In the genomic region with DNA sequence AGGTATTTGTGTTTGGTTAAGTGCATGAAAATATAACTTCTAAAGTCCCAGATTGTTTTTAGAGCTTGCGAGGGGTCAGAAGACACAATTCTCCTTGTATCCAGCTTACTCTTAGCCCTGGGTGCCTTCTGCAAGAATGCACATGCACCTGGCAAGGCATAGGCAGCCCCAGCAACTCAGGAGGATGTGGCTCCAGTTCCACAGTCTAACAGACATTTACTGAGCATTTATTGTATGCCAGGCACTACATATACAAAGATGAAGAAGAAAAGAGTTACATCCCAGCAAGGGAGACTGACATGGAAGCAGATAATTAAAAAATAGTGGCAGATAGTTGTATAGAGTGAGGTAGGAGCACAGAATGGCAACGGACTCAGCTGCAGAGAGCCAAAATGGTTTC, we compare ENCODE assay signal across 16 cellular contexts.
DNase-seq lines count a peak whose midpoint lies in the region; ATAC-seq and TF ChIP-seq lines count a peak whose summit lies in the region.
"Had no signal": no experiment of that assay in that cellular context is flagged by ENCODE, and none has a peak within 500 bp of the region (broad histone marks: within the 10 kb centered on the region; RNA-seq: fewer than 3 reads in every experiment).

No MANE protein-coding gene starts in this region.

- H3K4me1 ChIP-seq in PC-3 (ENCODE audit: insufficient read depth, low read length) = peaks cover 23% of the 10 kb centered on the region
- H3K4me1 ChIP-seq: sigmoid colon had no signal

- no peaks in the 10 kb centered on the region for H3K36me3 ChIP-seq in PC-3 (ENCODE audit: low read depth, low read length)
- H3K36me3 ChIP-seq: BLaER1 treated with 17β-estradiol and CSF1 and Interleukin-3, amounts not matched to agents 10 nM and 100 nM; sigmoid colon; transverse colon had no signal

- no peaks in the 10 kb centered on the region for H3K36me3 Mint-ChIP-seq in activated CD4-positive, alpha-beta memory T cell treated with anti-CD3 and anti-CD28 coated beads for 36 hours

- H3K9me3 Mint-ChIP-seq in activated CD4-positive, alpha-beta memory T cell treated with anti-CD3 and anti-CD28 coated beads for 36 hours = no peaks in the 10 kb centered on the region
- H3K9me3 Mint-ChIP-seq: activated CD4-positive, alpha-beta T cell treated with anti-CD3 and anti-CD28 coated beads, Interleukin-2, amount 10 ng/mL, durations not matched to agents 7 days and 5 days; central memory CD8-positive, alpha-beta T cell had no signal

- CTCF ChIA-PET in PC-3 (lab: Charles Lee) = no interaction called here
- CTCF ChIA-PET in activated CD4-positive, alpha-beta memory T cell treated with anti-CD3 and anti-CD28 coated beads for 36 hours (lab: Charles Lee) = interaction anchor here (2.9 kb wide), 1 partner anchor 21 kb away, joined by 14 read pairs; no protein-coding TSS in a partner anchor

- no peak overlapping the region for H3K4me3 ChIP-seq in PC-3 (ENCODE audit: low read length)
- H3K4me3 ChIP-seq: BLaER1 treated with 17β-estradiol and CSF1 and Interleukin-3, amounts not matched to agents 10 nM and 100 nM; sigmoid colon; SK-N-MC; transverse colon had no signal

- no peaks in the 10 kb centered on the region for H3K9me2 ChIP-seq in PC-3 (replicated peaks; ENCODE audit: low read length)

- H3K9ac ChIP-seq in PC-3 (ENCODE audit: low read length) = no peak overlapping the region
- H3K9ac ChIP-seq: BLaER1 treated with 17β-estradiol and CSF1 and Interleukin-3, amounts not matched to agents 10 nM and 100 nM had no signal

- POLR2A ChIA-PET in PC-3 (lab: Charles Lee; ENCODE audit: unreplicated experiment) = no interaction called here
- POLR2A ChIA-PET in activated CD4-positive, alpha-beta memory T cell treated with anti-CD3 and anti-CD28 coated beads for 36 hours (lab: Charles Lee) = no interaction called here

- ATAC-seq in GM18907 (IDR thresholded peaks at IDR 0.05; ENCODE audit: unreplicated experiment) = peak; percentile 34
- ATAC-seq in GM21528 (IDR thresholded peaks at IDR 0.05; ENCODE audit: low FRiP score, unreplicated experiment) = peak; percentile 39
- peak; percentile 19 for ATAC-seq in HG03066 (IDR thresholded peaks at IDR 0.05; ENCODE audit: low read depth, unreplicated experiment)
- ATAC-seq in PC-3 = no peak
- ATAC-seq in Right ventricle myocardium superior (ENCODE audit: poor library complexity) = no peak
- no peak for ATAC-seq in GM18519 (IDR thresholded peaks at IDR 0.05; ENCODE audit: low FRiP score, unreplicated experiment)
- ATAC-seq: HCT116 had no signal

- DNase-seq in PC-3 (no peak), cerebellar nuclear complex (lab: John Stamatoyannopoulos, UW) (no peak), Right ventricle myocardium superior (no peak)
- DNase-seq in activated CD4-positive, alpha-beta memory T cell treated with anti-CD3 and anti-CD28 coated beads for 36 hours = no peak
- DNase-seq: NCI-H526, sigmoid colon, transverse colon had no signal

- no peaks in the 10 kb centered on the region for H4K20me1 ChIP-seq in PC-3 (ENCODE audit: low read length)
- H4K20me1 ChIP-seq: BLaER1 treated with 17β-estradiol and CSF1 and Interleukin-3, amounts not matched to agents 10 nM and 100 nM had no signal

- H3K27me3 Mint-ChIP-seq in activated CD4-positive, alpha-beta memory T cell treated with anti-CD3 and anti-CD28 coated beads for 36 hours = no peaks in the 10 kb centered on the region
- H3K27me3 Mint-ChIP-seq: activated CD4-positive, alpha-beta T cell treated with anti-CD3 and anti-CD28 coated beads, Interleukin-2, amount 10 ng/mL, durations not matched to agents 7 days and 5 days; central memory CD8-positive, alpha-beta T cell had no signal

- peak overlapping the region; percentile 42 for H2AFZ ChIP-seq in PC-3 (ENCODE audit: low read length)

- H3K27me3 ChIP-seq in PC-3 (ENCODE audit: low read length) = no peaks in the 10 kb centered on the region
- H3K27me3 ChIP-seq: BLaER1 treated with 17β-estradiol and CSF1 and Interleukin-3, amounts not matched to agents 10 nM and 100 nM; sigmoid colon; transverse colon had no signal

- peaks cover 12% of the 10 kb centered on the region for H3K4me1 Mint-ChIP-seq in activated CD4-positive, alpha-beta memory T cell treated with anti-CD3 and anti-CD28 coated beads for 36 hours (ENCODE audit: low read depth)
- H3K4me1 Mint-ChIP-seq: central memory CD8-positive, alpha-beta T cell had no signal

- TF ChIP-seq CTCF in PC-3 (conservative IDR thresholded peaks at IDR 0.05; ENCODE audit: low read depth, low read length) = no peak

- BruUV-seq in PC-3 (replicated peaks; lab: Mats Ljungman, UMichigan) = no TSS peak

- no peak overlapping the region for H3K4me3 Mint-ChIP-seq in activated CD4-positive, alpha-beta memory T cell treated with anti-CD3 and anti-CD28 coated beads for 36 hours
- H3K4me3 Mint-ChIP-seq: activated CD4-positive, alpha-beta T cell treated with anti-CD3 and anti-CD28 coated beads, Interleukin-2, amount 10 ng/mL, durations not matched to agents 7 days and 5 days; central memory CD8-positive, alpha-beta T cell had no signal

- H3F3A ChIP-seq in PC-3 (ENCODE audit: low read length, unreplicated experiment) = no peaks in the 10 kb centered on the region

- H3K9me3 ChIP-seq in PC-3 (ENCODE audit: low read length) = no peaks in the 10 kb centered on the region
- H3K9me3 ChIP-seq: BLaER1 treated with 17β-estradiol and CSF1 and Interleukin-3, amounts not matched to agents 10 nM and 100 nM; sigmoid colon; transverse colon had no signal

- H3K4me2 ChIP-seq in PC-3 (ENCODE audit: low read length) = no peak overlapping the region

- intact Hi-C loops in PC-3 (cut with micrococcal nuclease) = no loop called here
- intact Hi-C loops in Right ventricle myocardium superior (cut with DNase I) = no loop called here
- intact Hi-C loops in activated CD4-positive, alpha-beta memory T cell treated with anti-CD3 and anti-CD28 coated beads for 36 hours (cut with micrococcal nuclease) = no loop called here

- peak overlapping the region; percentile 11; the same call in 1 of the 2 replicates for H3K27ac ChIP-seq in PC-3 (ENCODE audit: low read length)
- H3K27ac ChIP-seq: BLaER1 treated with 17β-estradiol and CSF1 and Interleukin-3, amounts not matched to agents 10 nM and 100 nM; sigmoid colon; SK-N-MC; transverse colon had no signal

- no peak overlapping the region for H3K27ac Mint-ChIP-seq in activated CD4-positive, alpha-beta memory T cell treated with anti-CD3 and anti-CD28 coated beads for 36 hours
- H3K27ac Mint-ChIP-seq: activated CD4-positive, alpha-beta T cell treated with anti-CD3 and anti-CD28 coated beads, Interleukin-2, amount 10 ng/mL, durations not matched to agents 7 days and 5 days had no signal

- no peaks in the 10 kb centered on the region for H3K79me2 ChIP-seq in PC-3 (ENCODE audit: low read length)

Comparison
In these comparisons a context has a peak if more than half of its experiments do, and no peak if none do; other contexts are left out.
1. ATAC-seq: peak in GM18907 (single experiment), GM21528 (single experiment) and HG03066 (single experiment); none in PC-3 (single experiment), Right ventricle myocardium superior (single experiment) and GM18519 (single experiment).